8 cellular contexts compared by ENCODE assay signal in genomic region chr11:46392421-46393230, GRCh38. TPM values are rescaled to one million over a fixed set of nuclear protein-coding genes. Genes with fewer than 3 reads are reported as not detected.
DNase-seq lines count a peak whose midpoint lies in the region; ATAC-seq, FAIRE-seq and TF ChIP-seq lines count a peak whose summit lies in the region.

No MANE protein-coding gene starts in this region.

- no TSS peak for BruUV-seq in endothelial cell of umbilical vein (replicated peaks; lab: Mats Ljungman, UMichigan)

- dilution Hi-C loops in endothelial cell of umbilical vein (cut with MboI; ENCODE audit: extremely low pct_ligation_motif_present, low sequenced_read_pairs): no loop called here

- H3K4me1 ChIP-seq in endothelial cell of umbilical vein (ENCODE audit: control insufficient read depth, extremely low read depth, insufficient read depth, low read length): peaks cover 3% of the 10 kb centered on the region

- no peaks in the 10 kb centered on the region for H3K9me1 ChIP-seq in endothelial cell of umbilical vein (replicated peaks; ENCODE audit: control insufficient read depth, extremely low read depth, insufficient read depth, low read length)

- intact Hi-C loops in endothelial cell of umbilical vein (cut with micrococcal nuclease): loop anchor here (1.0 kb wide), 1 partner anchor 11 kb away; the partner anchor contains the start of gene MDK

- no peak overlapping the region for H3K9ac ChIP-seq in endothelial cell of umbilical vein (replicated peaks; ENCODE audit: extremely low read depth, insufficient read depth, low read length)

- H3K4me3 ChIP-seq in GM08714 (ENCODE audit: low read length): peak overlapping the region; percentile 24; the same call in 1 of the 2 replicates
- peak overlapping the region in 1 of 3 experiments; percentile 36 for H3K4me3 ChIP-seq in endothelial cell of umbilical vein (replicated peaks in 1 of 3; ENCODE audit: insufficient read depth in 1 of 3, low read depth in 1 of 3, low read length in 3 of 3)

- no peak for TF ChIP-seq CTCF in endothelial cell of umbilical vein (IDR thresholded peaks at IDR 0.05; ENCODE audit: extremely low read depth in 1 of 2, insufficient read depth in 1 of 2, low read depth in 1 of 2, low read length in 2 of 2)

- H3K79me2 ChIP-seq in endothelial cell of umbilical vein (ENCODE audit: control insufficient read depth, insufficient read depth, low read length): no peaks in the 10 kb centered on the region

- ATAC-seq in HG02623 (IDR thresholded peaks at IDR 0.05; ENCODE audit: unreplicated experiment) (peak; percentile 45), HG03039 (IDR thresholded peaks at IDR 0.05; ENCODE audit: unreplicated experiment) (no peak)

- no peaks in the 10 kb centered on the region for H3K9me3 ChIP-seq in endothelial cell of umbilical vein (replicated peaks; ENCODE audit: control insufficient read depth, insufficient read depth, low read length)

- TF ChIP-seq POLR2A in endothelial cell of umbilical vein (IDR thresholded peaks at IDR 0.05; ENCODE audit: low read depth, low read length): no peak

- H4K20me1 ChIP-seq in endothelial cell of umbilical vein (replicated peaks; ENCODE audit: control insufficient read depth, extremely low read depth, insufficient read depth, low read length): no peaks in the 10 kb centered on the region

- H2AFZ ChIP-seq in endothelial cell of umbilical vein (ENCODE audit: low read depth, low read length): no peak overlapping the region

- no peak overlapping the region for H3K27ac ChIP-seq in endothelial cell of umbilical vein (ENCODE audit: insufficient read depth, low read depth, low read length)

- peak; percentile 71 for DNase-seq in NCI-H774 (lab: John Stamatoyannopoulos, UW)
- peak; percentile 91 for DNase-seq in activated CD8-positive, alpha-beta memory T cell treated with anti-CD3 and anti-CD28 coated beads, Interleukin-2, amount 50 U/mL, for 48 hours
- peak; percentile 71 for DNase-seq in endothelial cell of umbilical vein (ENCODE audit: low read depth, low spot score)
- peak; percentile 74 for DNase-seq in midbrain (lab: John Stamatoyannopoulos, UW)
- peak; percentile 53 for DNase-seq in stimulated activated CD8-positive, alpha-beta memory T cell treated with anti-CD3 and anti-CD28 coated beads, Interleukin-15, amount 100 ng/mL, for 24 hours (ENCODE audit: low read depth)

- peak overlapping the region; percentile 27 for H3K4me2 ChIP-seq in endothelial cell of umbilical vein (ENCODE audit: insufficient read depth, low read length)

- H3K27me3 ChIP-seq in endothelial cell of umbilical vein (ENCODE audit: control insufficient read depth in 2 of 2, insufficient read depth in 2 of 2, low read length in 2 of 2): peaks cover 21 to 34% of the 10 kb centered on the region in 2 experiments

- H3K36me3 ChIP-seq in endothelial cell of umbilical vein (ENCODE audit: control insufficient read depth in 2 of 2, extremely low read depth in 1 of 2, insufficient read depth in 2 of 2, low read length in 2 of 2): peaks cover 0 to 12% of the 10 kb centered on the region in 2 experiments

- CTCF ChIA-PET in endothelial cell of umbilical vein (lab: Charles Lee): interaction anchor here (0.7 to 7.2 kb wide), 35 partner anchors 8 to 493 kb away, joined by 3 to 99 read pairs (median 4); partner anchors contain the start of genes AMBRA1, ARHGAP1, ATG13 and DGKZ

- FAIRE-seq in endothelial cell of umbilical vein (lab: Jason Lieb, UNC): peak; percentile 76

- POLR2A ChIA-PET in endothelial cell of umbilical vein (lab: Charles Lee): interaction anchor here (0.7 kb wide), 1 partner anchor 12 kb away, joined by 3 read pairs; no protein-coding TSS in a partner anchor

TF ChIP-seq in endothelial cell of umbilical vein, 7 proteins besides CTCF, POLR2A, EP300 and RAD21:
- no peak for TF ChIP-seq FOS (IDR thresholded peaks at IDR 0.05; ENCODE audit: borderline replicate concordance, insufficient read depth, low read length)
- no peak for TF ChIP-seq EZH2 (IDR thresholded peaks at IDR 0.05; ENCODE audit: borderline replicate concordance, low read depth, low read length, severe bottlenecking)
- TF ChIP-seq MAX (IDR thresholded peaks at IDR 0.05; ENCODE audit: insufficient read depth, insufficient read length): peak; percentile 50
- peak; percentile 65 for TF ChIP-seq POLR2AphosphoS5 (IDR thresholded peaks at IDR 0.05; ENCODE audit: insufficient read depth, low read depth, low read length)

RNA-seq across cellular contexts. Expression of gene CHRM4, which starts 1.1 kb away (rescaled TPM):
- 0.22 TPM in 1 of 2 replicates, not detected in the other for total RNA-seq in endothelial cell of umbilical vein
- polyA plus RNA-seq in endothelial cell of umbilical vein: 0.04 and 0.13 TPM in 2 replicates
- polyA plus RNA-seq in endothelial cell of umbilical vein (2011; cell fraction: cytosol; rRNA removed): 0.05 and 0.13 TPM in 2 replicates
- polyA plus RNA-seq in endothelial cell of umbilical vein (2011; cell fraction: nucleus; rRNA removed): 0.29 and 0.38 TPM in 2 replicates
- 0.21 and 0.27 TPM in 2 replicates for polyA plus RNA-seq in endothelial cell of umbilical vein (2012)
- 0.19 TPM in 1 of 2 replicates, not detected in the other for polyA minus RNA-seq in endothelial cell of umbilical vein
- not detected for polyA minus RNA-seq in endothelial cell of umbilical vein (2011; cell fraction: cytosol; rRNA and poly(A)+ RNA removed)
- 0.58 TPM in 1 of 2 replicates, not detected in the other for polyA minus RNA-seq in endothelial cell of umbilical vein (2011; cell fraction: nucleus; rRNA and poly(A)+ RNA removed)

RNA-seq across cellular contexts. Expression of gene MDK, which starts 11.2 kb away (rescaled TPM):
- 331 and 336 TPM in 2 replicates for total RNA-seq in endothelial cell of umbilical vein
- 893 and 985 TPM in 2 replicates for polyA plus RNA-seq in endothelial cell of umbilical vein
- 1,084 and 1,357 TPM in 2 replicates for polyA plus RNA-seq in endothelial cell of umbilical vein (2011; cell fraction: cytosol; rRNA removed)
- polyA plus RNA-seq in endothelial cell of umbilical vein (2011; cell fraction: nucleus; rRNA removed): 265 and 313 TPM in 2 replicates
- 568 and 909 TPM in 2 replicates for polyA plus RNA-seq in endothelial cell of umbilical vein (2012)
- 140 and 146 TPM in 2 replicates for polyA minus RNA-seq in endothelial cell of umbilical vein
- polyA minus RNA-seq in endothelial cell of umbilical vein (2011; cell fraction: cytosol; rRNA and poly(A)+ RNA removed): not detected
- 15.5 and 33.7 TPM in 2 replicates for polyA minus RNA-seq in endothelial cell of umbilical vein (2011; cell fraction: nucleus; rRNA and poly(A)+ RNA removed)

RNA-seq across cellular contexts. Expression of gene DGKZ, which starts 45.4 kb away (rescaled TPM):
- 87.1 and 88.8 TPM in 2 replicates for total RNA-seq in endothelial cell of umbilical vein
- polyA plus RNA-seq in endothelial cell of umbilical vein: 127 and 170 TPM in 2 replicates
- 69.0 and 76.0 TPM in 2 replicates for polyA plus RNA-seq in endothelial cell of umbilical vein (2011; cell fraction: cytosol; rRNA removed)
- 204 and 251 TPM in 2 replicates for polyA plus RNA-seq in endothelial cell of umbilical vein (2011; cell fraction: nucleus; rRNA removed)
- 59.6 and 63.6 TPM in 2 replicates for polyA plus RNA-seq in endothelial cell of umbilical vein (2012)
- polyA minus RNA-seq in endothelial cell of umbilical vein: 55.0 and 79.1 TPM in 2 replicates
- polyA minus RNA-seq in endothelial cell of umbilical vein (2011; cell fraction: cytosol; rRNA and poly(A)+ RNA removed): 71.7 TPM
- polyA minus RNA-seq in endothelial cell of umbilical vein (2011; cell fraction: nucleus; rRNA and poly(A)+ RNA removed): 47.8 and 91.7 TPM in 2 replicates
